In genomic region chr1:46544561-46545240, GRCh38 we compare ENCODE assay signal across 1 cellular context.
TF ChIP-seq lines count a peak whose summit lies in the region.

No MANE protein-coding gene starts in this region.

TF ChIP-seq in K562, 482 proteins besides CTCF, POLR2A, EP300 and RAD21 (continued from another document and continues in another):
- TF ChIP-seq CUX1 (CRISPR knock-in tag; IDR thresholded peaks at IDR 0.05): no peak; the same call in 1 of the 2 replicates
- peak; percentile 45; the same call in 1 of the 2 replicates for TF ChIP-seq ELF1 (tag; IDR thresholded peaks at IDR 0.05)
- TF ChIP-seq, protein P1, sequence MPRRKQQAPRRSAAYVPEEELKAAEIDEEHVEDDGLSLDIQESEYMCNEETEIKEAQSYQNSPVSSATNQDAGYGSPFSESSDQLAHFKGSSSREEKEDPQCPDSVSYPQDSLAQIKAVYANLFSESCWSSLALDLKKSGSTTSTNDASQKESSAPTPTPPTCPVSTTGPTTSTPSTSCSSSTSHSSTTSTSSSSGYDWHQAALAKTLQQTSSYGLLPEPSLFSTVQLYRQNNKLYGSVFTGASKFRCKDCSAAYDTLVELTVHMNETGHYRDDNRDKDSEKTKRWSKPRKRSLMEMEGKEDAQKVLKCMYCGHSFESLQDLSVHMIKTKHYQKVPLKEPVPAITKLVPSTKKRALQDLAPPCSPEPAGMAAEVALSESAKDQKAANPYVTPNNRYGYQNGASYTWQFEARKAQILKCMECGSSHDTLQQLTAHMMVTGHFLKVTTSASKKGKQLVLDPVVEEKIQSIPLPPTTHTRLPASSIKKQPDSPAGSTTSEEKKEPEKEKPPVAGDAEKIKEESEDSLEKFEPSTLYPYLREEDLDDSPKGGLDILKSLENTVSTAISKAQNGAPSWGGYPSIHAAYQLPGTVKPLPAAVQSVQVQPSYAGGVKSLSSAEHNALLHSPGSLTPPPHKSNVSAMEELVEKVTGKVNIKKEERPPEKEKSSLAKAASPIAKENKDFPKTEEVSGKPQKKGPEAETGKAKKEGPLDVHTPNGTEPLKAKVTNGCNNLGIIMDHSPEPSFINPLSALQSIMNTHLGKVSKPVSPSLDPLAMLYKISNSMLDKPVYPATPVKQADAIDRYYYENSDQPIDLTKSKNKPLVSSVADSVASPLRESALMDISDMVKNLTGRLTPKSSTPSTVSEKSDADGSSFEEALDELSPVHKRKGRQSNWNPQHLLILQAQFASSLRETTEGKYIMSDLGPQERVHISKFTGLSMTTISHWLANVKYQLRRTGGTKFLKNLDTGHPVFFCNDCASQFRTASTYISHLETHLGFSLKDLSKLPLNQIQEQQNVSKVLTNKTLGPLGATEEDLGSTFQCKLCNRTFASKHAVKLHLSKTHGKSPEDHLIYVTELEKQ (CRISPR knock-in tag; IDR thresholded peaks at IDR 0.05): no peak
- TF ChIP-seq, protein P2, sequence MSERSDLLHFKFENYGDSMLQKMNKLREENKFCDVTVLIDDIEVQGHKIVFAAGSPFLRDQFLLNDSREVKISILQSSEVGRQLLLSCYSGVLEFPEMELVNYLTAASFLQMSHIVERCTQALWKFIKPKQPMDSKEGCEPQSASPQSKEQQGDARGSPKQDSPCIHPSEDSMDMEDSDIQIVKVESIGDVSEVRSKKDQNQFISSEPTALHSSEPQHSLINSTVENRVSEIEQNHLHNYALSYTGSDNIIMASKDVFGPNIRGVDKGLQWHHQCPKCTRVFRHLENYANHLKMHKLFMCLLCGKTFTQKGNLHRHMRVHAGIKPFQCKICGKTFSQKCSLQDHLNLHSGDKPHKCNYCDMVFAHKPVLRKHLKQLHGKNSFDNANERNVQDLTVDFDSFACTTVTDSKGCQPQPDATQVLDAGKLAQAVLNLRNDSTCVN (CRISPR knock-in tag; IDR thresholded peaks at IDR 0.05): no peak
- no peak for TF ChIP-seq KAT8 (IDR thresholded peaks at IDR 0.05; ENCODE audit: low read depth)
- TF ChIP-seq, protein P3, sequence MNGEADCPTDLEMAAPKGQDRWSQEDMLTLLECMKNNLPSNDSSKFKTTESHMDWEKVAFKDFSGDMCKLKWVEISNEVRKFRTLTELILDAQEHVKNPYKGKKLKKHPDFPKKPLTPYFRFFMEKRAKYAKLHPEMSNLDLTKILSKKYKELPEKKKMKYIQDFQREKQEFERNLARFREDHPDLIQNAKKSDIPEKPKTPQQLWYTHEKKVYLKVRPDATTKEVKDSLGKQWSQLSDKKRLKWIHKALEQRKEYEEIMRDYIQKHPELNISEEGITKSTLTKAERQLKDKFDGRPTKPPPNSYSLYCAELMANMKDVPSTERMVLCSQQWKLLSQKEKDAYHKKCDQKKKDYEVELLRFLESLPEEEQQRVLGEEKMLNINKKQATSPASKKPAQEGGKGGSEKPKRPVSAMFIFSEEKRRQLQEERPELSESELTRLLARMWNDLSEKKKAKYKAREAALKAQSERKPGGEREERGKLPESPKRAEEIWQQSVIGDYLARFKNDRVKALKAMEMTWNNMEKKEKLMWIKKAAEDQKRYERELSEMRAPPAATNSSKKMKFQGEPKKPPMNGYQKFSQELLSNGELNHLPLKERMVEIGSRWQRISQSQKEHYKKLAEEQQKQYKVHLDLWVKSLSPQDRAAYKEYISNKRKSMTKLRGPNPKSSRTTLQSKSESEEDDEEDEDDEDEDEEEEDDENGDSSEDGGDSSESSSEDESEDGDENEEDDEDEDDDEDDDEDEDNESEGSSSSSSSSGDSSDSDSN (IDR thresholded peaks at IDR 0.05; ENCODE audit: borderline replicate concordance in 1 of 2, low read depth in 2 of 2, low read length in 2 of 2): peak; percentile 42 to 60; a peak in 1 of 4 replicates
- TF ChIP-seq, protein P4, sequence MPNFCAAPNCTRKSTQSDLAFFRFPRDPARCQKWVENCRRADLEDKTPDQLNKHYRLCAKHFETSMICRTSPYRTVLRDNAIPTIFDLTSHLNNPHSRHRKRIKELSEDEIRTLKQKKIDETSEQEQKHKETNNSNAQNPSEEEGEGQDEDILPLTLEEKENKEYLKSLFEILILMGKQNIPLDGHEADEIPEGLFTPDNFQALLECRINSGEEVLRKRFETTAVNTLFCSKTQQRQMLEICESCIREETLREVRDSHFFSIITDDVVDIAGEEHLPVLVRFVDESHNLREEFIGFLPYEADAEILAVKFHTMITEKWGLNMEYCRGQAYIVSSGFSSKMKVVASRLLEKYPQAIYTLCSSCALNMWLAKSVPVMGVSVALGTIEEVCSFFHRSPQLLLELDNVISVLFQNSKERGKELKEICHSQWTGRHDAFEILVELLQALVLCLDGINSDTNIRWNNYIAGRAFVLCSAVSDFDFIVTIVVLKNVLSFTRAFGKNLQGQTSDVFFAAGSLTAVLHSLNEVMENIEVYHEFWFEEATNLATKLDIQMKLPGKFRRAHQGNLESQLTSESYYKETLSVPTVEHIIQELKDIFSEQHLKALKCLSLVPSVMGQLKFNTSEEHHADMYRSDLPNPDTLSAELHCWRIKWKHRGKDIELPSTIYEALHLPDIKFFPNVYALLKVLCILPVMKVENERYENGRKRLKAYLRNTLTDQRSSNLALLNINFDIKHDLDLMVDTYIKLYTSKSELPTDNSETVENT (CRISPR knock-in tag; IDR thresholded peaks at IDR 0.05): no peak
- TF ChIP-seq ZNF224 (CRISPR knock-in tag; IDR thresholded peaks at IDR 0.05): no peak
- TF ChIP-seq E2F3 (CRISPR knock-in tag; IDR thresholded peaks at IDR 0.05): no peak; the same call in 1 of the 2 replicates
- no peak for TF ChIP-seq BACH1 (tag; IDR thresholded peaks at IDR 0.05)
- TF ChIP-seq THAP7 (CRISPR knock-in tag; IDR thresholded peaks at IDR 0.05): no peak
- TF ChIP-seq RBM34 (IDR thresholded peaks at IDR 0.05; ENCODE audit: borderline replicate concordance, insufficient read depth, low read length): no peak
- no peak; the same call in 1 of the 2 replicates for TF ChIP-seq ATF3 (IDR thresholded peaks at IDR 0.05)
- TF ChIP-seq ATF3 (CRISPR knock-in tag; conservative IDR thresholded peaks at IDR 0.05): no peak; the same call in 1 of the 2 replicates
- TF ChIP-seq BCL6 (CRISPR knock-in tag; IDR thresholded peaks at IDR 0.05): peak; percentile 74; the same call in 1 of the 2 replicates
- TF ChIP-seq SOX6 (IDR thresholded peaks at IDR 0.05): peak; percentile 88
- no peak for TF ChIP-seq CAMTA2 (CRISPR knock-in tag; conservative IDR thresholded peaks at IDR 0.05)
- peak; percentile 25; the same call in 1 of the 2 replicates for TF ChIP-seq RB1 (IDR thresholded peaks at IDR 0.05; ENCODE audit: low read depth)
- no peak for TF ChIP-seq PHF8 (IDR thresholded peaks at IDR 0.05; ENCODE audit: borderline replicate concordance, low read length)
- no peak for TF ChIP-seq POLR2B (IDR thresholded peaks at IDR 0.05; ENCODE audit: low read depth, partially characterized antibody)
- no peak for TF ChIP-seq ZKSCAN3 (CRISPR knock-in tag; IDR thresholded peaks at IDR 0.05)
- TF ChIP-seq PHTF2 (CRISPR knock-in tag; IDR thresholded peaks at IDR 0.05): no peak
- TF ChIP-seq, protein P5, sequence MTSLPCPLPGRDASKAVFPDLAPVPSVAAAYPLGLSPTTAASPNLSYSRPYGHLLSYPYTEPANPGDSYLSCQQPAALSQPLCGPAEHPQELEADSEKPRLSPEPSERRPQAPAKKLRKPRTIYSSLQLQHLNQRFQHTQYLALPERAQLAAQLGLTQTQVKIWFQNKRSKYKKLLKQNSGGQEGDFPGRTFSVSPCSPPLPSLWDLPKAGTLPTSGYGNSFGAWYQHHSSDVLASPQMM (CRISPR knock-in tag; IDR thresholded peaks at IDR 0.05): no peak
- TF ChIP-seq, protein P6, sequence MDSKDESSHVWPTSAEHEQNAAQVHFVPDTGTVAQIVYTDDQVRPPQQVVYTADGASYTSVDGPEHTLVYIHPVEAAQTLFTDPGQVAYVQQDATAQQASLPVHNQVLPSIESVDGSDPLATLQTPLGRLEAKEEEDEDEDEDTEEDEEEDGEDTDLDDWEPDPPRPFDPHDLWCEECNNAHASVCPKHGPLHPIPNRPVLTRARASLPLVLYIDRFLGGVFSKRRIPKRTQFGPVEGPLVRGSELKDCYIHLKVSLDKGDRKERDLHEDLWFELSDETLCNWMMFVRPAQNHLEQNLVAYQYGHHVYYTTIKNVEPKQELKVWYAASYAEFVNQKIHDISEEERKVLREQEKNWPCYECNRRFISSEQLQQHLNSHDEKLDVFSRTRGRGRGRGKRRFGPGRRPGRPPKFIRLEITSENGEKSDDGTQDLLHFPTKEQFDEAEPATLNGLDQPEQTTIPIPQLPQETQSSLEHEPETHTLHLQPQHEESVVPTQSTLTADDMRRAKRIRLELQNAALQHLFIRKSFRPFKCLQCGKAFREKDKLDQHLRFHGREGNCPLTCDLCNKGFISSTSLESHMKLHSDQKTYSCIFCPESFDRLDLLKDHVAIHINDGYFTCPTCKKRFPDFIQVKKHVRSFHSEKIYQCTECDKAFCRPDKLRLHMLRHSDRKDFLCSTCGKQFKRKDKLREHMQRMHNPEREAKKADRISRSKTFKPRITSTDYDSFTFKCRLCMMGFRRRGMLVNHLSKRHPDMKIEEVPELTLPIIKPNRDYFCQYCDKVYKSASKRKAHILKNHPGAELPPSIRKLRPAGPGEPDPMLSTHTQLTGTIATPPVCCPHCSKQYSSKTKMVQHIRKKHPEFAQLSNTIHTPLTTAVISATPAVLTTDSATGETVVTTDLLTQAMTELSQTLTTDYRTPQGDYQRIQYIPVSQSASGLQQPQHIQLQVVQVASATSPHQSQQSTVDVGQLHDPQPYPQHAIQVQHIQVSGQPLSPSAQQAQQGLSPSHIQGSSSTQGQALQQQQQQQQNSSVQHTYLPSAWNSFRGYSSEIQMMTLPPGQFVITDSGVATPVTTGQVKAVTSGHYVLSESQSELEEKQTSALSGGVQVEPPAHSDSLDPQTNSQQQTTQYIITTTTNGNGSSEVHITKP (IDR thresholded peaks at IDR 0.05; ENCODE audit: partially characterized antibody): peak; percentile 17
- no peak for TF ChIP-seq PPARD (CRISPR knock-in tag; IDR thresholded peaks at IDR 0.05)
- no peak for TF ChIP-seq ZNF445 (CRISPR knock-in tag; IDR thresholded peaks at IDR 0.05; ENCODE audit: low read depth)
- TF ChIP-seq, protein P7, sequence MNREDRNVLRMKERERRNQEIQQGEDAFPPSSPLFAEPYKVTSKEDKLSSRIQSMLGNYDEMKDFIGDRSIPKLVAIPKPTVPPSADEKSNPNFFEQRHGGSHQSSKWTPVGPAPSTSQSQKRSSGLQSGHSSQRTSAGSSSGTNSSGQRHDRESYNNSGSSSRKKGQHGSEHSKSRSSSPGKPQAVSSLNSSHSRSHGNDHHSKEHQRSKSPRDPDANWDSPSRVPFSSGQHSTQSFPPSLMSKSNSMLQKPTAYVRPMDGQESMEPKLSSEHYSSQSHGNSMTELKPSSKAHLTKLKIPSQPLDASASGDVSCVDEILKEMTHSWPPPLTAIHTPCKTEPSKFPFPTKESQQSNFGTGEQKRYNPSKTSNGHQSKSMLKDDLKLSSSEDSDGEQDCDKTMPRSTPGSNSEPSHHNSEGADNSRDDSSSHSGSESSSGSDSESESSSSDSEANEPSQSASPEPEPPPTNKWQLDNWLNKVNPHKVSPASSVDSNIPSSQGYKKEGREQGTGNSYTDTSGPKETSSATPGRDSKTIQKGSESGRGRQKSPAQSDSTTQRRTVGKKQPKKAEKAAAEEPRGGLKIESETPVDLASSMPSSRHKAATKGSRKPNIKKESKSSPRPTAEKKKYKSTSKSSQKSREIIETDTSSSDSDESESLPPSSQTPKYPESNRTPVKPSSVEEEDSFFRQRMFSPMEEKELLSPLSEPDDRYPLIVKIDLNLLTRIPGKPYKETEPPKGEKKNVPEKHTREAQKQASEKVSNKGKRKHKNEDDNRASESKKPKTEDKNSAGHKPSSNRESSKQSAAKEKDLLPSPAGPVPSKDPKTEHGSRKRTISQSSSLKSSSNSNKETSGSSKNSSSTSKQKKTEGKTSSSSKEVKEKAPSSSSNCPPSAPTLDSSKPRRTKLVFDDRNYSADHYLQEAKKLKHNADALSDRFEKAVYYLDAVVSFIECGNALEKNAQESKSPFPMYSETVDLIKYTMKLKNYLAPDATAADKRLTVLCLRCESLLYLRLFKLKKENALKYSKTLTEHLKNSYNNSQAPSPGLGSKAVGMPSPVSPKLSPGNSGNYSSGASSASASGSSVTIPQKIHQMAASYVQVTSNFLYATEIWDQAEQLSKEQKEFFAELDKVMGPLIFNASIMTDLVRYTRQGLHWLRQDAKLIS (CRISPR knock-in tag; IDR thresholded peaks at IDR 0.05): no peak
- TF ChIP-seq ERF (CRISPR knock-in tag; IDR thresholded peaks at IDR 0.05): 0 out of 2 replicates have a peak, but pooled peaks have one; percentile 64
